In the genomic region with DNA sequence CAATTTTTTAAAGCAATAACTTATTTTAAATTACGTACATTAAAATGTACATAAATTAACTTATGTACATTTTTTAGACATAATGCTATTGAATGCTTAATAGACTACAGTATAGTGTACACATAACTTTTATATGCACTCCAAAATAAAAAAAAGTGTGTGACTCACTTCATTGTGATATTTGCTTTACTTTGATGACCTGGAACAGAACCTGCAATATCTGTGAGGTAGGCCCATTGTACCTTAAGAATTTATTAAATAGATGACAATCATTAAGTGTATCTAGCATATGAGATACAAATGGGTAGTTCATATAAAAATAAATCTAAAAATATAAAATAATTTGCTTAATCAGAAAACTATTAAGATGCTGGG, we compare ENCODE assay signal across 27 cellular contexts.
"Had no signal": no experiment of that assay in that cellular context is flagged by ENCODE, and none has a peak within 500 bp of the region (broad histone marks: within the 10 kb centered on the region; RNA-seq: fewer than 3 reads in every experiment).

No MANE protein-coding gene starts in this region.

- H3K27me3 ChIP-seq: adrenal gland, heart left ventricle, pancreas, transverse colon had no signal

- H3K4me3 ChIP-seq: adrenal gland, heart left ventricle, lung, pancreas, prostate gland, smooth muscle cell, transverse colon had no signal

- H3K36me3 ChIP-seq: adrenal gland, heart left ventricle, pancreas, prostate gland, transverse colon had no signal

- H3K4me1 ChIP-seq: prostate gland had no signal

- DNase-seq: activated CD4-positive, alpha-beta memory T cell treated with anti-CD3 and anti-CD28 coated beads for 36 hours; activated CD4-positive, alpha-beta T cell treated with anti-CD3 and anti-CD28 coated beads, Interleukin-2, amount 10 ng/mL, durations not matched to agents 24 days and 14 days; activated CD4-positive, CD25-positive, alpha-beta regulatory T cell treated with anti-CD3 and anti-CD28 coated beads, Interleukin-2, amount 50 U/mL, for 72 hours; activated CD8-positive, alpha-beta memory T cell treated with anti-CD3 and anti-CD28 coated beads, Interleukin-2, amount 50 U/mL, for 4 hours; activated effector memory CD4-positive, alpha-beta T cell treated with anti-CD3 and anti-CD28 coated beads, Interleukin-2, amount 50 U/mL, for 16 hours; activated naive CD4-positive, alpha-beta T cell treated with anti-CD3 and anti-CD28 coated beads for 36 hours; activated naive CD8-positive, alpha-beta T cell treated with anti-CD3 and anti-CD28 coated beads for 36 hours; activated T-cell treated with anti-CD3 and anti-CD28 coated beads, Interleukin-2, amount 50 U/mL, for 1 hour; adrenal gland; aorta; caudate nucleus; cortex of kidney; effector memory CD8-positive, alpha-beta T cell; heart left ventricle; naive B cell; nucleus accumbens; pancreas; retina; stimulated activated CD4-positive, alpha-beta T cell treated with anti-CD3 and anti-CD28 coated beads, Interleukin-1b, Interleukin-23, amount 100 ng/mL, for 48 hours; stimulated activated naive B cell treated with anti-CD40 and anti-IgM and Interleukin-4, amounts not matched to agents 10 μg/mL and 1 μg/mL and 100 μg/mL, for 72 hours; T-helper 17 cell; T1000; transverse colon had no signal

- H3K4me2 ChIP-seq: smooth muscle cell had no signal

- ATAC-seq: effector memory CD8-positive, alpha-beta T cell; esophagus mucosa; stimulated activated naive B cell treated with anti-CD40 and anti-IgM and Interleukin-4, amounts not matched to agents 10 μg/mL and 1 μg/mL and 100 μg/mL, for 72 hours; T-helper 17 cell had no signal

- H3K9me3 ChIP-seq: adrenal gland, pancreas, prostate gland had no signal

- H3K27ac ChIP-seq: adrenal gland, pancreas, prostate gland, transverse colon had no signal
